In the genomic region with DNA sequence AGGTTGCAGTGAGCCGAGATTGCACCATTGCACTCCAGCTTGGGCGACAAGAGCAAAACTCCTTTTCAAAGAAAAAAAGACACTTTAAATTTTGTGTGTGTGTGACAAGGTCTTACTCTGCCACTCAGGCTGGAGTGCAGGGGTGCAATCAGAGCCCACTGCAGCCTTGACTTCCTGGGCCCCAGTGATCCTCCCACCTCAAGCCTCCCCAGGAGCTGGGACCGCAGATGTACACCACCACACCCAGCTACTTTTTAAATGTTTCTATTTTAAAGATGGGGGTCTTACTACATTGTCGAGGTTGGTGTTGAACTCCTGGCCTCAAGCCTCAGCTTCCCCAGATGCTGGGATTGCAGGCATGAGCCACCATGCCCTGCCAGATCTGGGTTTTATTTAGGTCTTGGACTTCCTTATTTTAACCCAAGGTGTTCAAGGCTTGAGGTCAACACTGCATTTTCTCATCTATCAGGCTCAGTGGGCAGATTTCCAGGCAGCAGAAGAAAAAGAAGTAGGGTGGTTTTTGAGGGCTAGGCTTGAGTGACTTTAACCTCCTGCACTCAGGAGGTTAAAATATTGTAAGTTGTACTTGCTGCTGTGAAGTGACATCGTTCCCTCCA, we compare ENCODE assay signal across 9 cellular contexts.
DNase-seq lines count a peak whose midpoint lies in the region; ATAC-seq and TF ChIP-seq lines count a peak whose summit lies in the region.
"Had no signal": no experiment of that assay in that cellular context is flagged by ENCODE, and none has a peak within 500 bp of the region (broad histone marks: within the 10 kb centered on the region; RNA-seq: fewer than 3 reads in every experiment).

No MANE protein-coding gene starts in this region.

- no peak overlapping the region for H3K27ac Mint-ChIP-seq in endodermal cell

- H3K27me3 Mint-ChIP-seq in endodermal cell (ENCODE audit: insufficient read depth): no peaks in the 10 kb centered on the region

- H3K4me1 Mint-ChIP-seq in endodermal cell: peaks cover 4% of the 10 kb centered on the region

- peaks cover 14% of the 10 kb centered on the region for H3K9me3 ChIP-seq in endodermal cell (ENCODE audit: control insufficient read depth, low read length)
- H3K9me3 ChIP-seq: suprapubic skin had no signal

- no peaks in the 10 kb centered on the region for H3K4me1 ChIP-seq in endodermal cell (ENCODE audit: control insufficient read depth, insufficient read depth, low read length)
- H3K4me1 ChIP-seq: suprapubic skin had no signal

- ATAC-seq in GM18505 (IDR thresholded peaks at IDR 0.05; ENCODE audit: unreplicated experiment) (peak; percentile 82), GM21381 (IDR thresholded peaks at IDR 0.05; ENCODE audit: unreplicated experiment) (peak; percentile 80), HG03469 (IDR thresholded peaks at IDR 0.05; ENCODE audit: unreplicated experiment) (peak; percentile 71)

- no peak overlapping the region for H3K27ac ChIP-seq in endodermal cell (ENCODE audit: low read depth, low read length)
- H3K27ac ChIP-seq: suprapubic skin had no signal

- no peaks in the 10 kb centered on the region for H3K27me3 ChIP-seq in endodermal cell (ENCODE audit: control insufficient read depth, insufficient read depth, low read length, poor library complexity, severe bottlenecking)
- H3K27me3 ChIP-seq: suprapubic skin had no signal

- no peak for TF ChIP-seq CTCF in endodermal cell (conservative IDR thresholded peaks at IDR 0.05)

- 92 to 96% methylated on average over 2 to 4 of the region's 5 CpGs for WGBS in endodermal cell (ENCODE audit: insufficient coverage in 1 of 2, insufficient read length in 1 of 2), 2 experiments

- H3K36me3 ChIP-seq in endodermal cell (ENCODE audit: control insufficient read depth, insufficient read depth, low read length): no peaks in the 10 kb centered on the region
- H3K36me3 ChIP-seq: suprapubic skin had no signal

- peak; percentile 5 for DNase-seq in endodermal cell
- no peak for DNase-seq in stimulated activated CD4-positive, alpha-beta T cell treated with anti-CD3 and anti-CD28 coated beads, Interleukin-2, amount 100 ng/mL, for 48 hours
- DNase-seq in NCI-H446 treated with DMSO at 0.1 percent for 48 hours (lab: John Stamatoyannopoulos, UW): no peak
- no peak for DNase-seq in C1 segment of cervical spinal cord (lab: John Stamatoyannopoulos, UW)
- no peak for DNase-seq in NCI-H748 treated with DMSO at 0.1 percent for 48 hours (lab: John Stamatoyannopoulos, UW)

- peaks cover 1% of the 10 kb centered on the region for H3K36me3 Mint-ChIP-seq in endodermal cell (ENCODE audit: low read depth)

- no peak overlapping the region for H3K9ac ChIP-seq in endodermal cell (ENCODE audit: extremely low read depth, low read length, poor library complexity, severe bottlenecking)

- H3K4me3 Mint-ChIP-seq in endodermal cell: no peak overlapping the region

- peaks cover 4% of the 10 kb centered on the region for H3K9me3 Mint-ChIP-seq in endodermal cell

- TF ChIP-seq POLR2A in GM18505 (IDR thresholded peaks at IDR 0.05; ENCODE audit: borderline replicate concordance, extremely low read depth, insufficient read depth, insufficient read length): no peak

- no peak overlapping the region for H3K4me3 ChIP-seq in endodermal cell (ENCODE audit: low read length)
- H3K4me3 ChIP-seq: suprapubic skin had no signal
